22 cellular contexts compared by ENCODE assay signal in genomic region chr7:99013266-99014112, GRCh38.
"Had no signal": no experiment of that assay in that cellular context is flagged by ENCODE, and none has a peak within 500 bp of the region (broad histone marks: within the 10 kb centered on the region; RNA-seq: fewer than 3 reads in every experiment).

No MANE protein-coding gene starts in this region.

- H3K4me3 Mint-ChIP-seq: activated CD4-positive, alpha-beta T cell treated with anti-CD3 and anti-CD28 coated beads for 36 hours; activated CD8-positive, alpha-beta T cell treated with anti-CD3 and anti-CD28 coated beads for 36 hours; activated naive CD4-positive, alpha-beta T cell treated with anti-CD3 and anti-CD28 coated beads, Interleukin-2, amount 50 U/mL, for 24 hours; activated T-helper 1 cell treated with anti-CD3 and anti-CD28 coated beads, Interleukin-12 subunit alpha, Interleukin-12 subunit beta, Interleukin-2, Interleukin-4 antibody, amounts not matched to agents 30 ng/mL and 10 ng/mL and 1 ng/mL, durations not matched to agents 14 hours and 24 hours and 36 hours; effector memory CD8-positive, alpha-beta T cell; immature natural killer cell; naive thymus-derived CD4-positive, alpha-beta T cell; stimulated activated naive CD8-positive, alpha-beta T cell treated with anti-CD3 and anti-CD28 coated beads, Interleukin-15, Interleukin-2, amounts not matched to agents 100 ng/mL and 50 ng/mL, for 24 hours had no signal

- FAIRE-seq: frontal cortex, small intestine had no signal

- H3K27me3 ChIP-seq: brain microvascular endothelial cell, neutrophil, SJSA1 had no signal

- H3K9me3 Mint-ChIP-seq: activated CD8-positive, alpha-beta T cell treated with anti-CD3 and anti-CD28 coated beads for 36 hours; activated naive CD4-positive, alpha-beta T cell treated with anti-CD3 and anti-CD28 coated beads, Interleukin-2, amount 50 U/mL, for 24 hours; activated T-helper 1 cell treated with anti-CD3 and anti-CD28 coated beads, Interleukin-12 subunit alpha, Interleukin-12 subunit beta, Interleukin-2, Interleukin-4 antibody, amounts not matched to agents 30 ng/mL and 10 ng/mL and 1 ng/mL, durations not matched to agents 14 hours and 24 hours and 36 hours; effector memory CD8-positive, alpha-beta T cell; immature natural killer cell; stimulated activated naive CD8-positive, alpha-beta T cell treated with anti-CD3 and anti-CD28 coated beads, Interleukin-15, Interleukin-2, amounts not matched to agents 100 ng/mL and 50 ng/mL, for 24 hours had no signal

- H3K4me3 ChIP-seq: SJSA1, thoracic aorta had no signal

- H3K27ac ChIP-seq: brain microvascular endothelial cell, epithelial cell of prostate, neutrophil, SJSA1, thoracic aorta had no signal

- H3K27me3 Mint-ChIP-seq: activated CD4-positive, alpha-beta T cell treated with anti-CD3 and anti-CD28 coated beads for 36 hours; activated CD8-positive, alpha-beta T cell treated with anti-CD3 and anti-CD28 coated beads for 36 hours; activated naive CD4-positive, alpha-beta T cell treated with anti-CD3 and anti-CD28 coated beads, Interleukin-2, amount 50 U/mL, for 24 hours; effector memory CD8-positive, alpha-beta T cell; naive thymus-derived CD4-positive, alpha-beta T cell; stimulated activated naive CD8-positive, alpha-beta T cell treated with anti-CD3 and anti-CD28 coated beads, Interleukin-15, Interleukin-2, amounts not matched to agents 100 ng/mL and 50 ng/mL, for 24 hours had no signal

- H3K9me3 ChIP-seq: neutrophil, thoracic aorta had no signal

- H3K27ac Mint-ChIP-seq: activated CD8-positive, alpha-beta T cell treated with anti-CD3 and anti-CD28 coated beads for 36 hours; activated naive CD4-positive, alpha-beta T cell treated with anti-CD3 and anti-CD28 coated beads, Interleukin-2, amount 50 U/mL, for 24 hours; activated T-helper 1 cell treated with anti-CD3 and anti-CD28 coated beads, Interleukin-12 subunit alpha, Interleukin-12 subunit beta, Interleukin-2, Interleukin-4 antibody, amounts not matched to agents 30 ng/mL and 10 ng/mL and 1 ng/mL, durations not matched to agents 14 hours and 24 hours and 36 hours; stimulated activated naive CD8-positive, alpha-beta T cell treated with anti-CD3 and anti-CD28 coated beads, Interleukin-15, Interleukin-2, amounts not matched to agents 100 ng/mL and 50 ng/mL, for 24 hours had no signal

- ATAC-seq: activated CD4-positive, alpha-beta T cell treated with anti-CD3 and anti-CD28 coated beads for 36 hours; activated CD8-positive, alpha-beta T cell treated with anti-CD3 and anti-CD28 coated beads for 36 hours; effector memory CD8-positive, alpha-beta T cell; naive thymus-derived CD4-positive, alpha-beta T cell had no signal

- DNase-seq: activated CD4-positive, alpha-beta T cell treated with anti-CD3 and anti-CD28 coated beads for 36 hours; activated CD8-positive, alpha-beta T cell treated with anti-CD3 and anti-CD28 coated beads for 36 hours; amniotic stem cell; brain microvascular endothelial cell; dermis blood vessel endothelial cell; effector memory CD8-positive, alpha-beta T cell; immature natural killer cell; left cardiac atrium; naive thymus-derived CD4-positive, alpha-beta T cell; retina; small intestine; stimulated activated CD4-positive, alpha-beta T cell treated with anti-CD3 and anti-CD28 coated beads, Interleukin-4, amount 100 ng/mL, for 24 hours; stimulated activated CD8-positive, alpha-beta memory T cell treated with anti-CD3 and anti-CD28 coated beads, Interleukin-4, amount 100 ng/mL, for 48 hours; T-helper 2 cell had no signal
